Comparison of ENCODE assay signal across 8 cellular contexts in genomic region chrX:154368630-154369452, GRCh38. TPM values are rescaled to one million over a fixed set of nuclear protein-coding genes. Genes with fewer than 3 reads are reported as not detected.
DNase-seq lines count a peak whose midpoint lies in the region; ATAC-seq and TF ChIP-seq lines count a peak whose summit lies in the region.

No MANE protein-coding gene starts in this region.

- POLR2A ChIA-PET in activated CD4-positive, alpha-beta memory T cell treated with anti-CD3 and anti-CD28 coated beads, Interleukin-2, amount 10 ng/mL, durations not matched to agents 7 days and 5 days (lab: Charles Lee): interaction anchor here (0.8 to 4.3 kb wide), 11 partner anchors 9 to 444 kb away, joined by 3 to 37 read pairs (median 7); partner anchors contain the start of genes EMD and RPL10

- H3K36me3 ChIP-seq in BE2C: peaks cover 49% of the 10 kb centered on the region
- H3K36me3 ChIP-seq in effector memory CD4-positive, alpha-beta T cell (ENCODE audit: control insufficient read depth, insufficient read depth, low read length): peaks cover 44% of the 10 kb centered on the region
- peaks cover 10 to 41% of the 10 kb centered on the region in 2 donors for H3K36me3 ChIP-seq in muscle layer of duodenum (ENCODE audit: control insufficient read depth in 1 of 2, insufficient read depth in 2 of 2, low read length in 2 of 2)

- H3K36me3 Mint-ChIP-seq in activated CD4-positive, alpha-beta memory T cell treated with anti-CD3 and anti-CD28 coated beads, Interleukin-2, amount 10 ng/mL, durations not matched to agents 7 days and 5 days (ENCODE audit: low read depth): peaks cover 43% of the 10 kb centered on the region

- H3K4me1 ChIP-seq in BE2C (no peaks in the 10 kb centered on the region; the same call in none of the 2 replicates), muscle layer of duodenum (ENCODE audit: control insufficient read depth in 1 of 2, insufficient read depth in 2 of 2, low read length in 2 of 2) (peaks cover 0 to 40% of the 10 kb centered on the region in 2 donors)
- peaks cover 36% of the 10 kb centered on the region for H3K4me1 ChIP-seq in effector memory CD4-positive, alpha-beta T cell (ENCODE audit: control insufficient read depth, insufficient read depth, low read length, poor library complexity, severe bottlenecking)

- DNase-seq in BE2C: peak; percentile 56
- peak; percentile 92 for DNase-seq in NCI-H226
- DNase-seq in activated CD4-positive, alpha-beta memory T cell treated with anti-CD3 and anti-CD28 coated beads, Interleukin-2, amount 10 ng/mL, durations not matched to agents 7 days and 5 days: peak; percentile 94
- DNase-seq in effector memory CD4-positive, alpha-beta T cell: peak; percentile 89 to 95 (median 94)
- DNase-seq in stimulated activated CD8-positive, alpha-beta memory T cell treated with anti-CD3 and anti-CD28 coated beads, Interleukin-7, amount 100 ng/mL, for 48 hours (ENCODE audit: extremely low read depth in 1 of 2, low read depth in 1 of 2): peak; percentile 90 to 94
- DNase-seq in NCI-H1930 (lab: John Stamatoyannopoulos, UW): no peak

- TF ChIP-seq CTCF in BE2C (IDR thresholded peaks at IDR 0.05; ENCODE audit: low read depth, low read length): no peak

- peak overlapping the region; percentile 94 for H3K4me3 Mint-ChIP-seq in activated CD4-positive, alpha-beta memory T cell treated with anti-CD3 and anti-CD28 coated beads, Interleukin-2, amount 10 ng/mL, durations not matched to agents 7 days and 5 days

- no peaks in the 10 kb centered on the region for H3K27me3 Mint-ChIP-seq in activated CD4-positive, alpha-beta memory T cell treated with anti-CD3 and anti-CD28 coated beads, Interleukin-2, amount 10 ng/mL, durations not matched to agents 7 days and 5 days

- peak; percentile 29 for ATAC-seq in GM21528 (IDR thresholded peaks at IDR 0.05; ENCODE audit: low FRiP score, unreplicated experiment)

- H3K9me3 Mint-ChIP-seq in activated CD4-positive, alpha-beta memory T cell treated with anti-CD3 and anti-CD28 coated beads, Interleukin-2, amount 10 ng/mL, durations not matched to agents 7 days and 5 days: no peaks in the 10 kb centered on the region

- CTCF ChIA-PET in activated CD4-positive, alpha-beta memory T cell treated with anti-CD3 and anti-CD28 coated beads, Interleukin-2, amount 10 ng/mL, durations not matched to agents 7 days and 5 days (lab: Charles Lee): interaction anchor here (0.7 to 1.0 kb wide), 2 partner anchors 10 to 15 kb away, joined by 3 to 4 read pairs; partner anchors contain the start of gene EMD

- peaks cover 45% of the 10 kb centered on the region for H3K4me1 Mint-ChIP-seq in activated CD4-positive, alpha-beta memory T cell treated with anti-CD3 and anti-CD28 coated beads, Interleukin-2, amount 10 ng/mL, durations not matched to agents 7 days and 5 days

- peak overlapping the region; percentile 97 for H3K27ac ChIP-seq in effector memory CD4-positive, alpha-beta T cell (ENCODE audit: insufficient read depth, low read length, poor library complexity, severe bottlenecking)
- H3K27ac ChIP-seq in muscle layer of duodenum (ENCODE audit: low read length): peak overlapping the region; percentile 67

- peak overlapping the region; percentile 83 for H3K27ac Mint-ChIP-seq in activated CD4-positive, alpha-beta memory T cell treated with anti-CD3 and anti-CD28 coated beads, Interleukin-2, amount 10 ng/mL, durations not matched to agents 7 days and 5 days

- H3K4me3 ChIP-seq in BE2C (ENCODE audit: low read depth, low read length) (peak overlapping the region; percentile 79), muscle layer of duodenum (ENCODE audit: low read depth in 1 of 2, low read length in 2 of 2) (peak overlapping the region in 1 of 2 donors; percentile 84)
- peak overlapping the region; percentile 77 for H3K4me3 ChIP-seq in effector memory CD4-positive, alpha-beta T cell (ENCODE audit: insufficient read depth, low read depth, low read length, poor library complexity, severe bottlenecking)

- H3K9me3 ChIP-seq in BE2C: no peaks in the 10 kb centered on the region
- H3K9me3 ChIP-seq in effector memory CD4-positive, alpha-beta T cell (ENCODE audit: control insufficient read depth, low read length): no peaks in the 10 kb centered on the region
- no peaks in the 10 kb centered on the region for H3K9me3 ChIP-seq in muscle layer of duodenum (ENCODE audit: control insufficient read depth in 1 of 2, low read length in 2 of 2)

- H3K27me3 ChIP-seq in BE2C (no peaks in the 10 kb centered on the region), muscle layer of duodenum (ENCODE audit: low read depth, low read length) (no peaks in the 10 kb centered on the region)
- no peaks in the 10 kb centered on the region for H3K27me3 ChIP-seq in effector memory CD4-positive, alpha-beta T cell (replicated peaks; ENCODE audit: control insufficient read depth, insufficient read depth, low read length, poor library complexity, severe bottlenecking)

RNA-seq across cellular contexts. Expression of gene FLNA, which starts 5.6 kb away (rescaled TPM):
- polyA plus RNA-seq in BE2C (2012; ENCODE audit: insufficient read depth, insufficient read length, low read depth): 487 TPM
- total RNA-seq in activated CD4-positive, alpha-beta memory T cell treated with anti-CD3 and anti-CD28 coated beads, Interleukin-2, amount 10 ng/mL, durations not matched to agents 7 days and 5 days: 1,000 to 10,000 TPM; 1,571 to 1,579 TPM

RNA-seq across cellular contexts. Expression of gene EMD, which starts 10.3 kb away (rescaled TPM):
- polyA plus RNA-seq in BE2C (2012; ENCODE audit: insufficient read depth, insufficient read length, low read depth): 182 TPM
- 10 to 100 TPM; 65.5 to 66.0 TPM for total RNA-seq in activated CD4-positive, alpha-beta memory T cell treated with anti-CD3 and anti-CD28 coated beads, Interleukin-2, amount 10 ng/mL, durations not matched to agents 7 days and 5 days

RNA-seq across cellular contexts. Expression of gene RPL10, which starts 29.3 kb away (rescaled TPM):
- polyA plus RNA-seq in BE2C (2012; ENCODE audit: insufficient read depth, insufficient read length, low read depth): 1,809 TPM
- 1,000 to 10,000 TPM; 2,958 to 2,962 TPM for total RNA-seq in activated CD4-positive, alpha-beta memory T cell treated with anti-CD3 and anti-CD28 coated beads, Interleukin-2, amount 10 ng/mL, durations not matched to agents 7 days and 5 days

RNA-seq across cellular contexts. Expression of gene DNASE1L1, which starts 40.2 kb away (rescaled TPM):
- 20.5 TPM for polyA plus RNA-seq in BE2C (2012; ENCODE audit: insufficient read depth, insufficient read length, low read depth)
- 10 to 100 TPM; 23.3 to 23.7 TPM for total RNA-seq in activated CD4-positive, alpha-beta memory T cell treated with anti-CD3 and anti-CD28 coated beads, Interleukin-2, amount 10 ng/mL, durations not matched to agents 7 days and 5 days

RNA-seq across cellular contexts. Expression of gene TAFAZZIN, which starts 42.5 kb away (rescaled TPM):
- polyA plus RNA-seq in BE2C (2012; ENCODE audit: insufficient read depth, insufficient read length, low read depth): 35.5 TPM
- total RNA-seq in activated CD4-positive, alpha-beta memory T cell treated with anti-CD3 and anti-CD28 coated beads, Interleukin-2, amount 10 ng/mL, durations not matched to agents 7 days and 5 days: 10 to 100 TPM; 93.7 to 93.9 TPM

Comparison
In these comparisons a context has a peak if more than half of its experiments do, and no peak if none do; other contexts are left out.
1. DNase-seq: peak in BE2C (single experiment), NCI-H226 (single experiment), activated CD4-positive, alpha-beta memory T cell treated with anti-CD3 and anti-CD28 coated beads, Interleukin-2, amount 10 ng/mL, durations not matched to agents 7 days and 5 days (single experiment), effector memory CD4-positive, alpha-beta T cell (3 of 3) and stimulated activated CD8-positive, alpha-beta memory T cell treated with anti-CD3 and anti-CD28 coated beads, Interleukin-7, amount 100 ng/mL, for 48 hours (2 of 2); none in NCI-H1930 (0 of 2).